In genomic region chr15:34616613-34617012, GRCh38 we compare ENCODE assay signal across 11 cellular contexts. TPM values are rescaled to one million over a fixed set of nuclear protein-coding genes. Genes with fewer than 3 reads are reported as not detected.
DNase-seq lines count a peak whose midpoint lies in the region; FAIRE-seq and TF ChIP-seq lines count a peak whose summit lies in the region.
"Had no signal": no experiment of that assay in that cellular context is flagged by ENCODE, and none has a peak within 500 bp of the region (broad histone marks: within the 10 kb centered on the region; RNA-seq: fewer than 3 reads in every experiment).

No MANE protein-coding gene starts in this region.

- peak; percentile 96 for FAIRE-seq in G401.6 (lab: Jason Lieb, UNC)

- no peaks in the 10 kb centered on the region for H3K36me3 Mint-ChIP-seq in neural crest cell (ENCODE audit: low read depth)

- H3K4me1 Mint-ChIP-seq in neural crest cell: no peaks in the 10 kb centered on the region

- no peak overlapping the region for H3K4me3 Mint-ChIP-seq in neural crest cell
- H3K4me3 Mint-ChIP-seq: stimulated activated naive CD8-positive, alpha-beta T cell treated with anti-CD3 and anti-CD28 coated beads, Interleukin-15, Interleukin-2, amounts not matched to agents 100 ng/mL and 50 ng/mL, for 24 hours had no signal

- peak; percentile 48 for TF ChIP-seq CTCF in neural crest cell (conservative IDR thresholded peaks at IDR 0.05)

- no peak overlapping the region for H3K27ac Mint-ChIP-seq in neural crest cell (ENCODE audit: unreplicated experiment)
- H3K27ac Mint-ChIP-seq: stimulated activated naive CD8-positive, alpha-beta T cell treated with anti-CD3 and anti-CD28 coated beads, Interleukin-15, Interleukin-2, amounts not matched to agents 100 ng/mL and 50 ng/mL, for 24 hours had no signal

- no peaks in the 10 kb centered on the region for H3K9me3 Mint-ChIP-seq in neural crest cell
- H3K9me3 Mint-ChIP-seq: stimulated activated naive CD8-positive, alpha-beta T cell treated with anti-CD3 and anti-CD28 coated beads, Interleukin-15, Interleukin-2, amounts not matched to agents 100 ng/mL and 50 ng/mL, for 24 hours had no signal

- DNase-seq in NAMALWA (ENCODE audit: low spot score) (peak; percentile 46), dermis microvascular lymphatic vessel endothelial cell (ENCODE audit: low read depth in 2 of 2) (peak; percentile 23 to 50), neural crest cell (ENCODE audit: low read depth, low spot score) (no peak), NCI-H526 (lab: John Stamatoyannopoulos, UW) (no peak), GM19240 (ENCODE audit: insufficient read length, low spot score) (no peak), T-helper 9 cell (no peak)
- DNase-seq in effector CD8-positive, alpha-beta T cell (lab: John Stamatoyannopoulos, UW): no peak
- DNase-seq: activated naive CD4-positive, alpha-beta T cell treated with anti-CD3 and anti-CD28 coated beads, Interleukin-2, amount 50 U/mL, for 16 hours; NCI-H345 had no signal

- H3K27me3 Mint-ChIP-seq in neural crest cell (ENCODE audit: low read depth): peaks cover 92% of the 10 kb centered on the region

RNA-seq across cellular contexts. Expression of gene GOLGA8B, which starts 33.2 kb away (rescaled TPM):
- total RNA-seq in dermis microvascular lymphatic vessel endothelial cell (5.8 and 6.4 TPM in 2 replicates), neural crest cell (45.9 and 52.2 TPM in 2 replicates)

Comparison
In these comparisons a context has a peak if more than half of its experiments do, and no peak if none do; other contexts are left out.
1. DNase-seq: peak in NAMALWA (single experiment) and dermis microvascular lymphatic vessel endothelial cell (2 of 2); none in neural crest cell (single experiment), effector CD8-positive, alpha-beta T cell (single experiment), NCI-H526 (0 of 2), GM19240 (single experiment) and T-helper 9 cell (single experiment).